Comparison of ENCODE assay signal across 15 cellular contexts in the genomic region with DNA sequence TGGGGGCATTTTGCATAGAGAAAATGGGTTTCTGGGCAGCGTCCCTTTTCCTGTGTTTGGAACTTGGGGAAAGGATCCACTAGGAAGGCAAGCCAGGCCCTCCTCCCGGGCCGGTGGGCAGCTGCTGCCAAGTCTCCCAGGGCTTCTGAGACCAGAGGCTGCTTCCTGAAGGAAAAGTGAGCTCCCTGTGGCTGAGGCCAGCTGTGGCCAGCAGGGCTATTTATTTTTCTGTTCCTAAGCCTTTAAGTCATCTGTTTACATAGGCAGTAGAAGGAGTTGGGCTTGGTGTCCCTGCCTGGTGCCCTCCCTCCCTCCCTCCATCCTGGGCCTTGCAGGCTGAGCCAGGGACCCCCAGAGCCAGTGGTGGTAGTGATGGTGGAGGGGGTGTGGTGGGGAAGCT.
DNase-seq lines count a peak whose midpoint lies in the region; ATAC-seq and TF ChIP-seq lines count a peak whose summit lies in the region.
"Had no signal": no experiment of that assay in that cellular context is flagged by ENCODE, and none has a peak within 500 bp of the region (broad histone marks: within the 10 kb centered on the region; RNA-seq: fewer than 3 reads in every experiment).

No MANE protein-coding gene starts in this region.

- H3K27ac Mint-ChIP-seq in activated CD4-positive, alpha-beta T cell treated with anti-CD3 and anti-CD28 coated beads for 36 hours: no peak overlapping the region
- H3K27ac Mint-ChIP-seq in activated CD4-positive, alpha-beta memory T cell treated with anti-CD3 and anti-CD28 coated beads, Interleukin-2, amount 10 ng/mL, durations not matched to agents 7 days and 5 days: no peak overlapping the region
- H3K27ac Mint-ChIP-seq: activated CD8-positive, alpha-beta memory T cell treated with anti-CD3 and anti-CD28 coated beads, Interleukin-2, amount 10 ng/mL, durations not matched to agents 7 days and 5 days; activated naive CD4-positive, alpha-beta T cell treated with anti-CD3 and anti-CD28 coated beads, Interleukin-2, amount 50 U/mL, for 24 hours had no signal

- H4K20me1 ChIP-seq in GM23248 (ENCODE audit: insufficient read depth): no peaks in the 10 kb centered on the region
- no peaks in the 10 kb centered on the region for H4K20me1 ChIP-seq in smooth muscle cell (ENCODE audit: low read depth)

- CTCF ChIA-PET in activated CD4-positive, alpha-beta T cell treated with anti-CD3 and anti-CD28 coated beads for 36 hours (lab: Charles Lee): no interaction called here
- CTCF ChIA-PET in activated CD4-positive, alpha-beta memory T cell treated with anti-CD3 and anti-CD28 coated beads, Interleukin-2, amount 10 ng/mL, durations not matched to agents 7 days and 5 days (lab: Charles Lee): no interaction called here

- H3F3A ChIP-seq in GM23248 (ENCODE audit: insufficient read depth) (peaks cover 15% of the 10 kb centered on the region), smooth muscle cell (ENCODE audit: low read depth) (peaks cover 3% of the 10 kb centered on the region)

- H3K4me2 ChIP-seq in GM23248 (ENCODE audit: unreplicated experiment) (no peak overlapping the region), smooth muscle cell (peak overlapping the region; percentile 21)

- POLR2A ChIA-PET in activated CD4-positive, alpha-beta T cell treated with anti-CD3 and anti-CD28 coated beads for 36 hours (lab: Charles Lee): no interaction called here
- POLR2A ChIA-PET in activated CD4-positive, alpha-beta memory T cell treated with anti-CD3 and anti-CD28 coated beads, Interleukin-2, amount 10 ng/mL, durations not matched to agents 7 days and 5 days (lab: Charles Lee): no interaction called here

- no peak overlapping the region for H3K4me3 ChIP-seq in GM23248
- no peak overlapping the region for H3K4me3 ChIP-seq in SJSA1
- H3K4me3 ChIP-seq in fibroblast of villous mesenchyme (ENCODE audit: low read depth, low read length): no peak overlapping the region
- no peak overlapping the region for H3K4me3 ChIP-seq in smooth muscle cell
- H3K4me3 ChIP-seq: K562, testis had no signal

- no peaks in the 10 kb centered on the region for H3K36me3 Mint-ChIP-seq in activated CD4-positive, alpha-beta T cell treated with anti-CD3 and anti-CD28 coated beads for 36 hours (ENCODE audit: low read depth)
- no peaks in the 10 kb centered on the region for H3K36me3 Mint-ChIP-seq in activated CD4-positive, alpha-beta memory T cell treated with anti-CD3 and anti-CD28 coated beads, Interleukin-2, amount 10 ng/mL, durations not matched to agents 7 days and 5 days (ENCODE audit: low read depth)
- H3K36me3 Mint-ChIP-seq: activated CD8-positive, alpha-beta memory T cell treated with anti-CD3 and anti-CD28 coated beads, Interleukin-2, amount 10 ng/mL, durations not matched to agents 7 days and 5 days; activated naive CD4-positive, alpha-beta T cell treated with anti-CD3 and anti-CD28 coated beads, Interleukin-2, amount 50 U/mL, for 24 hours had no signal

- no peaks in the 10 kb centered on the region for H3K27me3 ChIP-seq in GM23248 (replicated peaks; ENCODE audit: insufficient read depth)
- no peaks in the 10 kb centered on the region for H3K27me3 ChIP-seq in SJSA1 (replicated peaks)
- no peaks in the 10 kb centered on the region for H3K27me3 ChIP-seq in smooth muscle cell (ENCODE audit: low read depth)
- H3K27me3 ChIP-seq: testis had no signal

- no peaks in the 10 kb centered on the region for H3K36me3 ChIP-seq in GM23248 (ENCODE audit: low read depth)
- no peaks in the 10 kb centered on the region for H3K36me3 ChIP-seq in SJSA1
- no peaks in the 10 kb centered on the region for H3K36me3 ChIP-seq in smooth muscle cell (ENCODE audit: low read depth)

- H3K9ac ChIP-seq in GM23248 (no peak overlapping the region), smooth muscle cell (ENCODE audit: low read depth) (no peak overlapping the region)

- in situ Hi-C loops in GM23248 (cut with MboI): no loop called here

- H3K27ac ChIP-seq in GM23248 (no peak overlapping the region), SJSA1 (no peak overlapping the region), smooth muscle cell (ENCODE audit: low read depth) (no peak overlapping the region)
- H3K27ac ChIP-seq: testis had no signal

- H3K4me3 Mint-ChIP-seq in activated CD4-positive, alpha-beta T cell treated with anti-CD3 and anti-CD28 coated beads for 36 hours: no peak overlapping the region
- H3K4me3 Mint-ChIP-seq in activated CD4-positive, alpha-beta memory T cell treated with anti-CD3 and anti-CD28 coated beads, Interleukin-2, amount 10 ng/mL, durations not matched to agents 7 days and 5 days: no peak overlapping the region
- H3K4me3 Mint-ChIP-seq: activated CD8-positive, alpha-beta memory T cell treated with anti-CD3 and anti-CD28 coated beads, Interleukin-2, amount 10 ng/mL, durations not matched to agents 7 days and 5 days; activated naive CD4-positive, alpha-beta T cell treated with anti-CD3 and anti-CD28 coated beads, Interleukin-2, amount 50 U/mL, for 24 hours had no signal

- H3K9me2 ChIP-seq in GM23248 (ENCODE audit: insufficient read depth): no peaks in the 10 kb centered on the region

- intact Hi-C loops in activated CD4-positive, alpha-beta T cell treated with anti-CD3 and anti-CD28 coated beads for 36 hours (cut with DNase I, micrococcal nuclease): no loop called here

- no peaks in the 10 kb centered on the region for H3K9me3 ChIP-seq in GM23248 (ENCODE audit: low read depth)
- H3K9me3 ChIP-seq in SJSA1 (replicated peaks): no peaks in the 10 kb centered on the region
- H3K9me3 ChIP-seq in smooth muscle cell (replicated peaks; ENCODE audit: low read depth): no peaks in the 10 kb centered on the region
- H3K9me3 ChIP-seq: testis had no signal

- 23 to 29% methylated on average over 3 of the region's 3 CpGs for WGBS in GM23248 (ENCODE audit: low coverage in 1 of 2, low lambda C conversion rate in 2 of 2, missing lambda C conversion rate in 2 of 2), 2 experiments
- 39% methylated on average over 3 of the region's 3 CpGs for WGBS in smooth muscle cell (ENCODE audit: low lambda C conversion rate)

- H3K4me1 ChIP-seq in GM23248 (ENCODE audit: insufficient read depth) (peaks cover 38% of the 10 kb centered on the region), SJSA1 (replicated peaks) (peaks cover 20% of the 10 kb centered on the region), smooth muscle cell (ENCODE audit: low read depth) (peaks cover 12% of the 10 kb centered on the region)

- peaks cover 20% of the 10 kb centered on the region for H3K4me1 Mint-ChIP-seq in activated CD4-positive, alpha-beta T cell treated with anti-CD3 and anti-CD28 coated beads for 36 hours
- H3K4me1 Mint-ChIP-seq in activated CD4-positive, alpha-beta memory T cell treated with anti-CD3 and anti-CD28 coated beads, Interleukin-2, amount 10 ng/mL, durations not matched to agents 7 days and 5 days: peaks cover 19% of the 10 kb centered on the region

- no peak for ATAC-seq in activated CD4-positive, alpha-beta T cell treated with anti-CD3 and anti-CD28 coated beads for 36 hours
- ATAC-seq: activated CD8-positive, alpha-beta memory T cell treated with anti-CD3 and anti-CD28 coated beads, Interleukin-2, amount 10 ng/mL, durations not matched to agents 7 days and 5 days; K562 had no signal

- peak; percentile 36 for DNase-seq in GM23248
- peak; percentile 54 to 57 for DNase-seq in SJSA1 (ENCODE audit: low read depth in 1 of 2, low spot score in 2 of 2)
- DNase-seq in fibroblast of villous mesenchyme (ENCODE audit: low read depth): peak; percentile 93
- no peak for DNase-seq in smooth muscle cell (lab: John Stamatoyannopoulos, UW; ENCODE audit: unreplicated experiment)
- no peak for DNase-seq in activated CD4-positive, alpha-beta T cell treated with anti-CD3 and anti-CD28 coated beads for 36 hours
- DNase-seq in SIG-M5 treated with dmso at 0.1 percent for 504 hours (lab: John Stamatoyannopoulos, UW; ENCODE audit: unreplicated experiment): no peak
- DNase-seq in HK-2 (ENCODE audit: unreplicated experiment): no peak
- no peak for DNase-seq in activated CD4-positive, alpha-beta memory T cell treated with anti-CD3 and anti-CD28 coated beads, Interleukin-2, amount 10 ng/mL, durations not matched to agents 7 days and 5 days
- DNase-seq: activated CD8-positive, alpha-beta memory T cell treated with anti-CD3 and anti-CD28 coated beads, Interleukin-2, amount 10 ng/mL, durations not matched to agents 7 days and 5 days; DMS153; effector CD8-positive, alpha-beta T cell; T-helper 9 cell; testis had no signal

- TF ChIP-seq CTCF in fibroblast of villous mesenchyme (IDR thresholded peaks at IDR 0.05; ENCODE audit: insufficient read depth, low read depth, low read length): peak; percentile 6
- TF ChIP-seq CTCF in smooth muscle cell (IDR thresholded peaks at IDR 0.05; ENCODE audit: borderline replicate concordance, insufficient read depth, poor library complexity, severe bottlenecking): no peak

- H3K27me3 Mint-ChIP-seq in activated CD4-positive, alpha-beta T cell treated with anti-CD3 and anti-CD28 coated beads for 36 hours: peaks cover 2% of the 10 kb centered on the region
- peaks cover 27% of the 10 kb centered on the region for H3K27me3 Mint-ChIP-seq in activated CD4-positive, alpha-beta memory T cell treated with anti-CD3 and anti-CD28 coated beads, Interleukin-2, amount 10 ng/mL, durations not matched to agents 7 days and 5 days

- H2AFZ ChIP-seq in GM23248: no peak overlapping the region
- no peak overlapping the region for H2AFZ ChIP-seq in smooth muscle cell (ENCODE audit: low read depth)

- H3K9me3 Mint-ChIP-seq in activated CD4-positive, alpha-beta T cell treated with anti-CD3 and anti-CD28 coated beads for 36 hours (ENCODE audit: low read depth): no peaks in the 10 kb centered on the region
- no peaks in the 10 kb centered on the region for H3K9me3 Mint-ChIP-seq in activated CD4-positive, alpha-beta memory T cell treated with anti-CD3 and anti-CD28 coated beads, Interleukin-2, amount 10 ng/mL, durations not matched to agents 7 days and 5 days
- H3K9me3 Mint-ChIP-seq: activated naive CD4-positive, alpha-beta T cell treated with anti-CD3 and anti-CD28 coated beads, Interleukin-2, amount 50 U/mL, for 24 hours had no signal

- H3K79me2 ChIP-seq in GM23248 (ENCODE audit: insufficient read depth) (no peaks in the 10 kb centered on the region), smooth muscle cell (ENCODE audit: low read depth) (no peaks in the 10 kb centered on the region)

Comparison
In these comparisons a context has a peak if more than half of its experiments do, and no peak if none do; other contexts are left out.
1. DNase-seq: peak in GM23248 (single experiment), SJSA1 (2 of 2) and fibroblast of villous mesenchyme (single experiment); none in smooth muscle cell (single experiment), activated CD4-positive, alpha-beta T cell treated with anti-CD3 and anti-CD28 coated beads for 36 hours (single experiment), SIG-M5 treated with dmso at 0.1 percent for 504 hours (single experiment), HK-2 (single experiment) and activated CD4-positive, alpha-beta memory T cell treated with anti-CD3 and anti-CD28 coated beads, Interleukin-2, amount 10 ng/mL, durations not matched to agents 7 days and 5 days (single experiment).